In the genomic region with DNA sequence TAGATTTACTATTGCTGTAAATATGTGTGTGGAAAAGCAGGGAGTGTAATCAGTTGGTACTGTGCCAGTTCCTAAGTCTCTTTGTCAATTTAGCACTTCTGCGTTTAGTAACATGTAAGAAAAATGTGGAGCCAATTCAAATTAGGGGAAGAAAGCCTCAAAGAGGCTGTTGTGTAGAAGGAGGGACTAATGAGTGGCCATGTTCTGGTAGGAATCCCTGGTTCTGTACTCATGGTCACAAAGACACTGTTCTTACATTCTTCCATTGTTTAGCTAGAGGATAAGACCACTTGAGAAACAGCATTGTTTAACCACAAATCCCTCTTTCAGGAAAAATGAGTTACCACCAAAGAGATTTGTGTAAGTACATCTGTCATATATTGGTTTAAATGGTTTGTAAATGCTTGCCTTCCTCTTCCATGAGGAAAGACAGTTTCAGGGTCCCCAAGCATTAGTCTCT, we compare ENCODE assay signal across 1 cellular context.
TF ChIP-seq lines count a peak whose summit lies in the region.

No MANE protein-coding gene starts in this region.

TF ChIP-seq in HEK293, 187 proteins besides CTCF, POLR2A, EP300 and RAD21 (continued from another document and continues in another):
- TF ChIP-seq ELK4 (IDR thresholded peaks at IDR 0.05; ENCODE audit: borderline replicate concordance, low read depth, low read length) (no peak), ZNF274 (IDR thresholded peaks at IDR 0.05; ENCODE audit: low read length) (no peak), ZNF274 (tag by site-specific recombination; IDR thresholded peaks at IDR 0.05; ENCODE audit: borderline replicate concordance) (no peak), ZNF513 (tag by site-specific recombination; IDR thresholded peaks at IDR 0.05) (no peak), ZNF2 (tag by site-specific recombination; IDR thresholded peaks at IDR 0.05) (no peak), ZEB2 (tag by site-specific recombination; IDR thresholded peaks at IDR 0.05) (no peak), ZNF660 (tag by site-specific recombination; IDR thresholded peaks at IDR 0.05) (peak; percentile 93), ZNF561 (tag by site-specific recombination; IDR thresholded peaks at IDR 0.05; ENCODE audit: borderline replicate concordance) (no peak), ZNF664 (tag by site-specific recombination; IDR thresholded peaks at IDR 0.05) (0 out of 2 replicates have a peak, but pooled peaks have one; percentile 5), ZNF10 (tag by site-specific recombination; IDR thresholded peaks at IDR 0.05) (no peak), ZNF341 (tag by site-specific recombination; IDR thresholded peaks at IDR 0.05; ENCODE audit: low read depth) (no peak), ZNF184 (tag by site-specific recombination; IDR thresholded peaks at IDR 0.05) (no peak), ZBTB48 (tag by site-specific recombination; IDR thresholded peaks at IDR 0.05) (0 out of 2 replicates have a peak, but pooled peaks have one; percentile 17), ZNF555 (tag by site-specific recombination; conservative IDR thresholded peaks at IDR 0.05) (no peak), ZNF792 (tag by site-specific recombination; IDR thresholded peaks at IDR 0.05) (no peak), OSR2 (tag by site-specific recombination; IDR thresholded peaks at IDR 0.05) (0 out of 2 replicates have a peak, but pooled peaks have one; percentile 22), GLI2 (tag by site-specific recombination; IDR thresholded peaks at IDR 0.05; ENCODE audit: borderline replicate concordance, low read depth) (no peak), BCL6B (tag by site-specific recombination; IDR thresholded peaks at IDR 0.05) (no peak), ZNF26 (tag by site-specific recombination; IDR thresholded peaks at IDR 0.05) (no peak), SCRT1 (tag by site-specific recombination; IDR thresholded peaks at IDR 0.05; ENCODE audit: borderline replicate concordance) (no peak), ZNF610 (tag by site-specific recombination; IDR thresholded peaks at IDR 0.05; ENCODE audit: borderline replicate concordance) (0 out of 2 replicates have a peak, but pooled peaks have one; percentile 11), ZXDB (tag by site-specific recombination; IDR thresholded peaks at IDR 0.05) (peak; percentile 49; the same call in 1 of the 2 replicates), ZNF785 (tag by site-specific recombination; IDR thresholded peaks at IDR 0.05) (no peak), ZIC2 (tag by site-specific recombination; IDR thresholded peaks at IDR 0.05) (no peak), ZNF19 (tag by site-specific recombination; IDR thresholded peaks at IDR 0.05; ENCODE audit: low read depth) (no peak), ZNF529 (tag by site-specific recombination; IDR thresholded peaks at IDR 0.05; ENCODE audit: insufficient replicate concordance) (no peak), PRDM4 (tag by site-specific recombination; IDR thresholded peaks at IDR 0.05) (peak; percentile 98), ZSCAN23 (tag by site-specific recombination; IDR thresholded peaks at IDR 0.05) (no peak), KLF16 (tag by site-specific recombination; IDR thresholded peaks at IDR 0.05) (no peak), ZBTB17 (tag by site-specific recombination; IDR thresholded peaks at IDR 0.05) (no peak), ZNF571 (tag by site-specific recombination; IDR thresholded peaks at IDR 0.05) (no peak), KLF9 (tag by site-specific recombination; IDR thresholded peaks at IDR 0.05; ENCODE audit: low read depth) (no peak), HOXA7 (CRISPR knock-in tag; IDR thresholded peaks at IDR 0.05; ENCODE audit: borderline replicate concordance) (no peak), ZNF335 (tag by site-specific recombination; conservative IDR thresholded peaks at IDR 0.05) (no peak)
- TF ChIP-seq, protein P1, sequence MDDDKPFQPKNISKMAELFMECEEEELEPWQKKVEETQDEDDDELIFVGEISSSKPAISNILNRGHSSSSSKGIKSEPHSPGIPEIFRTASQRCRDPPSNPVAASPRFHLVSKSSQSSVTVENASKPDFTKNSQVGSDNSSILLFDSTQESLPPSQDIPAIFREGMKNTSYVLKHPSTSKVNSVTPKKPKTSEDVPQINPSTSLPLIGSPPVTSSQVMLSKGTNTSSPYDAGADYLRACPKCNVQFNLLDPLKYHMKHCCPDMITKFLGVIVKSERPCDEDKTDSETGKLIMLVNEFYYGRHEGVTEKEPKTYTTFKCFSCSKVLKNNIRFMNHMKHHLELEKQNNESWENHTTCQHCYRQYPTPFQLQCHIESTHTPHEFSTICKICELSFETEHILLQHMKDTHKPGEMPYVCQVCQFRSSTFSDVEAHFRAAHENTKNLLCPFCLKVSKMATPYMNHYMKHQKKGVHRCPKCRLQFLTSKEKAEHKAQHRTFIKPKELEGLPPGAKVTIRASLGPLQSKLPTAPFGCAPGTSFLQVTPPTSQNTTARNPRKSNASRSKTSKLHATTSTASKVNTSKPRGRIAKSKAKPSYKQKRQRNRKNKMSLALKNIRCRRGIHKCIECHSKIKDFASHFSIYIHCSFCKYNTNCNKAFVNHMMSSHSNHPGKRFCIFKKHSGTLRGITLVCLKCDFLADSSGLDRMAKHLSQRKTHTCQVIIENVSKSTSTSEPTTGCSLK (tag by site-specific recombination; IDR thresholded peaks at IDR 0.05): no peak
- TF ChIP-seq, protein P2, sequence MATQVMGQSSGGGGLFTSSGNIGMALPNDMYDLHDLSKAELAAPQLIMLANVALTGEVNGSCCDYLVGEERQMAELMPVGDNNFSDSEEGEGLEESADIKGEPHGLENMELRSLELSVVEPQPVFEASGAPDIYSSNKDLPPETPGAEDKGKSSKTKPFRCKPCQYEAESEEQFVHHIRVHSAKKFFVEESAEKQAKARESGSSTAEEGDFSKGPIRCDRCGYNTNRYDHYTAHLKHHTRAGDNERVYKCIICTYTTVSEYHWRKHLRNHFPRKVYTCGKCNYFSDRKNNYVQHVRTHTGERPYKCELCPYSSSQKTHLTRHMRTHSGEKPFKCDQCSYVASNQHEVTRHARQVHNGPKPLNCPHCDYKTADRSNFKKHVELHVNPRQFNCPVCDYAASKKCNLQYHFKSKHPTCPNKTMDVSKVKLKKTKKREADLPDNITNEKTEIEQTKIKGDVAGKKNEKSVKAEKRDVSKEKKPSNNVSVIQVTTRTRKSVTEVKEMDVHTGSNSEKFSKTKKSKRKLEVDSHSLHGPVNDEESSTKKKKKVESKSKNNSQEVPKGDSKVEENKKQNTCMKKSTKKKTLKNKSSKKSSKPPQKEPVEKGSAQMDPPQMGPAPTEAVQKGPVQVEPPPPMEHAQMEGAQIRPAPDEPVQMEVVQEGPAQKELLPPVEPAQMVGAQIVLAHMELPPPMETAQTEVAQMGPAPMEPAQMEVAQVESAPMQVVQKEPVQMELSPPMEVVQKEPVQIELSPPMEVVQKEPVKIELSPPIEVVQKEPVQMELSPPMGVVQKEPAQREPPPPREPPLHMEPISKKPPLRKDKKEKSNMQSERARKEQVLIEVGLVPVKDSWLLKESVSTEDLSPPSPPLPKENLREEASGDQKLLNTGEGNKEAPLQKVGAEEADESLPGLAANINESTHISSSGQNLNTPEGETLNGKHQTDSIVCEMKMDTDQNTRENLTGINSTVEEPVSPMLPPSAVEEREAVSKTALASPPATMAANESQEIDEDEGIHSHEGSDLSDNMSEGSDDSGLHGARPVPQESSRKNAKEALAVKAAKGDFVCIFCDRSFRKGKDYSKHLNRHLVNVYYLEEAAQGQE (tag by site-specific recombination; IDR thresholded peaks at IDR 0.05): no peak
- TF ChIP-seq, protein P3, sequence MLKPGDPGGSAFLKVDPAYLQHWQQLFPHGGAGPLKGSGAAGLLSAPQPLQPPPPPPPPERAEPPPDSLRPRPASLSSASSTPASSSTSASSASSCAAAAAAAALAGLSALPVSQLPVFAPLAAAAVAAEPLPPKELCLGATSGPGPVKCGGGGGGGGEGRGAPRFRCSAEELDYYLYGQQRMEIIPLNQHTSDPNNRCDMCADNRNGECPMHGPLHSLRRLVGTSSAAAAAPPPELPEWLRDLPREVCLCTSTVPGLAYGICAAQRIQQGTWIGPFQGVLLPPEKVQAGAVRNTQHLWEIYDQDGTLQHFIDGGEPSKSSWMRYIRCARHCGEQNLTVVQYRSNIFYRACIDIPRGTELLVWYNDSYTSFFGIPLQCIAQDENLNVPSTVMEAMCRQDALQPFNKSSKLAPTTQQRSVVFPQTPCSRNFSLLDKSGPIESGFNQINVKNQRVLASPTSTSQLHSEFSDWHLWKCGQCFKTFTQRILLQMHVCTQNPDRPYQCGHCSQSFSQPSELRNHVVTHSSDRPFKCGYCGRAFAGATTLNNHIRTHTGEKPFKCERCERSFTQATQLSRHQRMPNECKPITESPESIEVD (tag by site-specific recombination; IDR thresholded peaks at IDR 0.05): peak; percentile 71
- TF ChIP-seq, protein P4, sequence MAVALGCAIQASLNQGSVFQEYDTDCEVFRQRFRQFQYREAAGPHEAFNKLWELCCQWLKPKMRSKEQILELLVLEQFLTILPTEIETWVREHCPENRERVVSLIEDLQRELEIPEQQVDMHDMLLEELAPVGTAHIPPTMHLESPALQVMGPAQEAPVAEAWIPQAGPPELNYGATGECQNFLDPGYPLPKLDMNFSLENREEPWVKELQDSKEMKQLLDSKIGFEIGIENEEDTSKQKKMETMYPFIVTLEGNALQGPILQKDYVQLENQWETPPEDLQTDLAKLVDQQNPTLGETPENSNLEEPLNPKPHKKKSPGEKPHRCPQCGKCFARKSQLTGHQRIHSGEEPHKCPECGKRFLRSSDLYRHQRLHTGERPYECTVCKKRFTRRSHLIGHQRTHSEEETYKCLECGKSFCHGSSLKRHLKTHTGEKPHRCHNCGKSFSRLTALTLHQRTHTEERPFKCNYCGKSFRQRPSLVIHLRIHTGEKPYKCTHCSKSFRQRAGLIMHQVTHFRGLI (tag by site-specific recombination; IDR thresholded peaks at IDR 0.05): no peak
- TF ChIP-seq, protein P5, sequence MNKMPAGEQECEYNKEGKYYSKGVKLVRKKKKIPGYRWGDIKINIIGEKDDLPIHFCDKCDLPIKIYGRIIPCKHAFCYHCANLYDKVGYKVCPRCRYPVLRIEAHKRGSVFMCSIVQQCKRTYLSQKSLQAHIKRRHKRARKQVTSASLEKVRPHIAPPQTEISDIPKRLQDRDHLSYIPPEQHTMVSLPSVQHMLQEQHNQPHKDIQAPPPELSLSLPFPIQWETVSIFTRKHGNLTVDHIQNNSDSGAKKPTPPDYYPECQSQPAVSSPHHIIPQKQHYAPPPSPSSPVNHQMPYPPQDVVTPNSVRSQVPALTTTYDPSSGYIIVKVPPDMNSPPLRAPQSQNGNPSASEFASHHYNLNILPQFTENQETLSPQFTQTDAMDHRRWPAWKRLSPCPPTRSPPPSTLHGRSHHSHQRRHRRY (tag by site-specific recombination; IDR thresholded peaks at IDR 0.05): no peak
